In genomic region chr18:9627642-9628041, GRCh38 we compare ENCODE assay signal across 19 cellular contexts. TPM values are rescaled to one million over a fixed set of nuclear protein-coding genes. Genes with fewer than 3 reads are reported as not detected.
DNase-seq lines count a peak whose midpoint lies in the region; ATAC-seq, FAIRE-seq and TF ChIP-seq lines count a peak whose summit lies in the region.
"Had no signal": no experiment of that assay in that cellular context is flagged by ENCODE, and none has a peak within 500 bp of the region (broad histone marks: within the 10 kb centered on the region; RNA-seq: fewer than 3 reads in every experiment).

No MANE protein-coding gene starts in this region.

- H3K36me3 ChIP-seq in HUES64 (ENCODE audit: insufficient read depth, low read length) (no peaks in the 10 kb centered on the region), keratinocyte (ENCODE audit: control insufficient read depth in 2 of 2, extremely low read depth in 1 of 2, insufficient read depth in 2 of 2, low read length in 2 of 2) (no peaks in the 10 kb centered on the region), WERI-Rb-1 (no peaks in the 10 kb centered on the region)
- H3K36me3 ChIP-seq: transverse colon had no signal

- no peak for ATAC-seq in GM18873 (IDR thresholded peaks at IDR 0.05; ENCODE audit: low FRiP score, unreplicated experiment)
- ATAC-seq: activated T-helper 17 cell treated with anti-CD3 and anti-CD28 coated beads, Interleukin-2, amount 50 U/mL, for 72 hours; left lobe of liver; naive thymus-derived CD8-positive, alpha-beta T cell had no signal

- dilution Hi-C loops in keratinocyte (cut with MboI; ENCODE audit: extremely low pct_ligation_motif_present, low sequenced_read_pairs): no loop called here

- peak overlapping the region; percentile 31 for H2AFZ ChIP-seq in keratinocyte (ENCODE audit: control insufficient read depth, low read length)

- no peaks in the 10 kb centered on the region for H3K27me3 ChIP-seq in HUES64 (ENCODE audit: insufficient read depth, low read length)
- H3K27me3 ChIP-seq in keratinocyte (ENCODE audit: control insufficient read depth, extremely low read depth, insufficient read depth, low read length): no peaks in the 10 kb centered on the region
- no peaks in the 10 kb centered on the region for H3K27me3 ChIP-seq in WERI-Rb-1 (ENCODE audit: insufficient read depth, low read depth, severe bottlenecking)

- TF ChIP-seq CTCF in cardiac fibroblast (IDR thresholded peaks at IDR 0.05; ENCODE audit: low read depth, low read length) (no peak), keratinocyte (optimal IDR thresholded peaks at IDR 0.05 in 1 of 3, IDR thresholded peaks at IDR 0.05 in 1 of 3, conservative IDR thresholded peaks at IDR 0.05 in 1 of 3; ENCODE audit: extremely low read depth in 1 of 3, insufficient read depth in 2 of 3, low read length in 3 of 3) (no peak), GM20000 (IDR thresholded peaks at IDR 0.05; ENCODE audit: extremely low read depth, missing control alignments) (no peak), WERI-Rb-1 (IDR thresholded peaks at IDR 0.05; ENCODE audit: low read depth, low read length) (no peak)

- FAIRE-seq in keratinocyte (lab: Jason Lieb, UNC): peak; percentile 94

- no peak overlapping the region for H3K9ac ChIP-seq in HUES64 (ENCODE audit: low read depth, low read length)
- peak overlapping the region; percentile 34 for H3K9ac ChIP-seq in keratinocyte (ENCODE audit: control insufficient read depth, extremely low read depth, insufficient read depth, low read length)

- H4K20me1 ChIP-seq in keratinocyte (ENCODE audit: control insufficient read depth, extremely low read depth, insufficient read depth, low read length): no peaks in the 10 kb centered on the region

- H3K27ac ChIP-seq in HUES64 (ENCODE audit: low read depth, low read length) (peak overlapping the region; percentile 15; the same call in 1 of the 2 replicates), keratinocyte (ENCODE audit: control insufficient read depth, insufficient read depth, low read length) (peak overlapping the region; percentile 75), WERI-Rb-1 (no peak overlapping the region)
- H3K27ac ChIP-seq: transverse colon had no signal

- H3K4me2 ChIP-seq in keratinocyte (ENCODE audit: control insufficient read depth, extremely low read depth, insufficient read depth, low read depth, low read length): peak overlapping the region; percentile 52

- no peak overlapping the region for H3K4me3 ChIP-seq in HUES64 (ENCODE audit: low read length)
- H3K4me3 ChIP-seq in cardiac fibroblast (replicated peaks in 1 of 2; ENCODE audit: low read depth in 2 of 2, low read length in 2 of 2): no peak overlapping the region
- no peak overlapping the region for H3K4me3 ChIP-seq in keratinocyte (ENCODE audit: control insufficient read depth in 2 of 3, extremely low read depth in 1 of 3, insufficient read depth in 2 of 3, low read depth in 1 of 3, low read length in 3 of 3)
- H3K4me3 ChIP-seq in WERI-Rb-1 (ENCODE audit: low read depth, low read length): no peak overlapping the region
- H3K4me3 ChIP-seq: transverse colon had no signal

- H3K79me2 ChIP-seq in keratinocyte (ENCODE audit: control insufficient read depth, insufficient read depth, low read length): no peaks in the 10 kb centered on the region

- WGBS in HUES64: 35% methylated on average over 3 of the region's 3 CpGs

- H3K9me3 ChIP-seq in HUES64 (ENCODE audit: insufficient read depth, low read depth, low read length) (no peaks in the 10 kb centered on the region), keratinocyte (ENCODE audit: control insufficient read depth, low read depth, low read length) (no peaks in the 10 kb centered on the region), WERI-Rb-1 (ENCODE audit: severe bottlenecking) (no peaks in the 10 kb centered on the region)
- H3K9me3 ChIP-seq: transverse colon had no signal

- DNase-seq in AG20443 (ENCODE audit: low spot score) (peak; percentile 23), cardiac fibroblast (ENCODE audit: low read depth in 2 of 2) (peak; percentile 64 to 80), keratinocyte (ENCODE audit: low read depth, low spot score) (no peak), NCI-H446 treated with DMSO at 0.1 percent for 48 hours (lab: John Stamatoyannopoulos, UW) (no peak), GM20000 (ENCODE audit: low spot score) (no peak), WERI-Rb-1 (no peak)
- DNase-seq: activated CD4-positive, alpha-beta T cell treated with anti-CD3 and anti-CD28 coated beads, Interleukin-2, amount 50 U/mL, for 1 hour; effector memory CD4-positive, alpha-beta T cell; head of caudate nucleus; naive thymus-derived CD8-positive, alpha-beta T cell; NCI-H1092 treated with DMSO at 0.1 percent for 48 hours; NCI-H510A; stimulated activated CD4-positive, alpha-beta T cell treated with anti-CD3 and anti-CD28 coated beads, Interleukin-4, amount 100 ng/mL, for 1 hour; T-helper 2 cell; transverse colon had no signal

- H3K9me1 ChIP-seq in keratinocyte (ENCODE audit: control insufficient read depth, extremely low read depth, insufficient read depth, low read length): no peaks in the 10 kb centered on the region

- H3K4me1 ChIP-seq in HUES64 (ENCODE audit: insufficient read depth, low read length): peaks cover 24% of the 10 kb centered on the region
- H3K4me1 ChIP-seq in keratinocyte (ENCODE audit: control insufficient read depth, extremely low read depth, insufficient read depth, low read length): peaks cover 27% of the 10 kb centered on the region
- H3K4me1 ChIP-seq: transverse colon had no signal

RNA-seq across cellular contexts. Expression of gene PPP4R1, which starts 13.3 kb away (rescaled TPM):
- polyA plus RNA-seq in HUES64 (2013, experiment 1 of 2): 59.5 TPM
- polyA plus RNA-seq in HUES64 (2013, experiment 2 of 2): 55.0 TPM
- 200 to 221 TPM (median 209 TPM) in 3 replicates for polyA plus RNA-seq in keratinocyte
- polyA plus RNA-seq in keratinocyte (2011; ENCODE audit: low read depth): 101 TPM
- 119 and 143 TPM in 2 replicates for polyA plus RNA-seq in keratinocyte (2011; cell fraction: cytosol; rRNA removed)
- polyA plus RNA-seq in keratinocyte (2011; cell fraction: nucleus; rRNA removed): 275 and 293 TPM in 2 replicates
- polyA plus RNA-seq in keratinocyte (2012; ENCODE audit: low replicate concordance): 83.8 and 102 TPM in 2 replicates
- polyA minus RNA-seq in keratinocyte: 216 to 410 TPM (median 387 TPM) in 3 replicates
- 124 TPM for polyA minus RNA-seq in keratinocyte (2011; cell fraction: cytosol; rRNA and poly(A)+ RNA removed)
- 142 and 262 TPM in 2 replicates for polyA minus RNA-seq in keratinocyte (2011; cell fraction: nucleus; rRNA and poly(A)+ RNA removed)

Comparison
In these comparisons a context has a peak if more than half of its experiments do, and no peak if none do; other contexts are left out.
1. DNase-seq: peak in AG20443 (single experiment) and cardiac fibroblast (2 of 2); none in keratinocyte (single experiment), NCI-H446 treated with DMSO at 0.1 percent for 48 hours (single experiment), GM20000 (single experiment) and WERI-Rb-1 (single experiment).